Comparison of ENCODE assay signal across 19 cellular contexts in genomic region chr11:133011604-133012003, GRCh38.
DNase-seq lines count a peak whose midpoint lies in the region; ATAC-seq, FAIRE-seq and TF ChIP-seq lines count a peak whose summit lies in the region.
"Had no signal": no experiment of that assay in that cellular context is flagged by ENCODE, and none has a peak within 500 bp of the region (broad histone marks: within the 10 kb centered on the region; RNA-seq: fewer than 3 reads in every experiment).

No MANE protein-coding gene starts in this region.

- DNase-seq in Right ventricle myocardium superior (no peak), right atrium auricular region (ENCODE audit: low spot score) (no peak), erythroblast (lab: John Stamatoyannopoulos, UW) (peak; percentile 1 to 13), hepatocyte (ENCODE audit: low spot score) (peak; percentile 21), small intestine (peak; percentile 77), AG20443 (ENCODE audit: low spot score) (no peak)
- DNase-seq: Caco-2; CD4-positive, CD25-positive, alpha-beta regulatory T cell; CD8-positive, alpha-beta T cell; DMS153; DND-41; GM23248; H7; HCEC 1CT had no signal

- FAIRE-seq in small intestine (lab: Jason Lieb, UNC) = no peak
- FAIRE-seq: G401.6, GM12892, H1 had no signal

- ATAC-seq in Right ventricle myocardium superior (ENCODE audit: poor library complexity) = peak; percentile 68
- ATAC-seq: CD8-positive, alpha-beta T cell had no signal

- H3K4me1 ChIP-seq in right atrium auricular region (no peaks in the 10 kb centered on the region), hepatocyte (ENCODE audit: insufficient read depth) (no peaks in the 10 kb centered on the region), small intestine (ENCODE audit: control insufficient read depth in 2 of 2, insufficient read depth in 1 of 2, low read depth in 1 of 2, low read length in 1 of 2) (peaks cover 0 to 2% of the 10 kb centered on the region in 2 donors)

- H4K20me1 ChIP-seq in hepatocyte (ENCODE audit: insufficient read depth, poor library complexity, severe bottlenecking) = no peaks in the 10 kb centered on the region
- H4K20me1 ChIP-seq: BLaER1 had no signal

- H3K36me3 ChIP-seq in right atrium auricular region (no peaks in the 10 kb centered on the region), hepatocyte (replicated peaks; ENCODE audit: insufficient read depth, low read depth) (no peaks in the 10 kb centered on the region), small intestine (ENCODE audit: control insufficient read depth in 2 of 2, insufficient read depth in 2 of 2, low read length in 2 of 2) (no peaks in the 10 kb centered on the region)
- H3K36me3 ChIP-seq: BLaER1 had no signal

- no peaks in the 10 kb centered on the region for H3K79me2 ChIP-seq in hepatocyte

- TF ChIP-seq POLR2A in erythroblast (IDR thresholded peaks at IDR 0.05; ENCODE audit: low read length) = no peak

- intact Hi-C loops in Right ventricle myocardium superior (cut with DNase I) = no loop called here

- H3K27ac ChIP-seq in right atrium auricular region = no peak overlapping the region
- H3K27ac ChIP-seq in hepatocyte = no peak overlapping the region
- no peak overlapping the region for H3K27ac ChIP-seq in small intestine (ENCODE audit: low read depth in 1 of 2, low read length in 1 of 2)
- H3K27ac ChIP-seq: BLaER1, C4-2B, GM23248 had no signal

- no peak overlapping the region for H2AFZ ChIP-seq in hepatocyte
- H2AFZ ChIP-seq: GM23248 had no signal

- no peak overlapping the region for H3K4me3 ChIP-seq in right atrium auricular region
- H3K4me3 ChIP-seq in hepatocyte = no peak overlapping the region
- H3K4me3 ChIP-seq in small intestine (ENCODE audit: low read depth in 1 of 2, low read length in 2 of 2) = no peak overlapping the region
- H3K4me3 ChIP-seq: BLaER1, GM23248 had no signal

- WGBS in hepatocyte (ENCODE audit: low lambda C conversion rate, missing lambda C conversion rate) = 13% methylated on average over 2 of the region's 2 CpGs
- whole genome bisulfite sequencing in small intestine, 3 donors = 10 to 53% (median 21%) methylated on average over 2 of the region's 2 CpGs

- no peaks in the 10 kb centered on the region for H3K9me2 ChIP-seq in hepatocyte (replicated peaks; ENCODE audit: insufficient read depth)

- H3K27me3 ChIP-seq in right atrium auricular region = no peaks in the 10 kb centered on the region
- H3K27me3 ChIP-seq in hepatocyte = peaks cover 16% of the 10 kb centered on the region
- H3K27me3 ChIP-seq in small intestine (ENCODE audit: control insufficient read depth in 2 of 2, insufficient read depth in 2 of 2, low read length in 2 of 2) = peaks cover 0 to 2% of the 10 kb centered on the region in 2 donors
- H3K27me3 ChIP-seq: BLaER1 had no signal

- H3K9me3 ChIP-seq in right atrium auricular region = no peaks in the 10 kb centered on the region
- H3K9me3 ChIP-seq in hepatocyte (ENCODE audit: low read depth) = no peaks in the 10 kb centered on the region
- H3K9me3 ChIP-seq in small intestine (ENCODE audit: control insufficient read depth, low read depth) = no peaks in the 10 kb centered on the region

- H3K4me2 ChIP-seq in hepatocyte = no peak overlapping the region
- H3K4me2 ChIP-seq: BLaER1 had no signal

- no peak for TF ChIP-seq CTCF in right atrium auricular region (IDR thresholded peaks at IDR 0.05)
- TF ChIP-seq CTCF in hepatocyte (IDR thresholded peaks at IDR 0.05; ENCODE audit: poor library complexity) = no peak

Comparison
In these comparisons a context has a peak if more than half of its experiments do, and no peak if none do; other contexts are left out.
1. DNase-seq: peak in erythroblast (2 of 2), hepatocyte (single experiment) and small intestine (single experiment); none in Right ventricle myocardium superior (single experiment), right atrium auricular region (single experiment) and AG20443 (single experiment).